In genomic region chr4:158133551-158133950, GRCh38 we compare ENCODE assay signal across 25 cellular contexts. TPM values are rescaled to one million over a fixed set of nuclear protein-coding genes. Genes with fewer than 3 reads are reported as not detected.
"Had no signal": no experiment of that assay in that cellular context is flagged by ENCODE, and none has a peak within 500 bp of the region (broad histone marks: within the 10 kb centered on the region; RNA-seq: fewer than 3 reads in every experiment).

No MANE protein-coding gene starts in this region.

- H3K27me3 ChIP-seq: MG63, Peyer's patch had no signal

- ATAC-seq: activated CD8-positive, alpha-beta memory T cell treated with anti-CD3 and anti-CD28 coated beads, Interleukin-2, amount 10 ng/mL, durations not matched to agents 7 days and 5 days; WTC11 had no signal

- H3K36me3 ChIP-seq: MG63, Peyer's patch had no signal

- DNase-seq: activated CD4-positive, alpha-beta T cell treated with anti-CD3 and anti-CD28 coated beads for 48 hours; activated CD4-positive, alpha-beta T cell treated with anti-CD3 and anti-CD28 coated beads, Interleukin-2, amount 50 U/mL, for 4 hours; activated CD4-positive, CD25-positive, alpha-beta regulatory T cell treated with anti-CD3 and anti-CD28 coated beads, Interleukin-2, amount 50 U/mL, for 72 hours; activated CD8-positive, alpha-beta memory T cell treated with anti-CD3 and anti-CD28 coated beads, Interleukin-2, amount 10 ng/mL, durations not matched to agents 7 days and 5 days; activated effector memory CD4-positive, alpha-beta T cell treated with anti-CD3 and anti-CD28 coated beads, Interleukin-2, amount 50 U/mL, for 16 hours; activated naive CD4-positive, alpha-beta T cell treated with anti-CD3 and anti-CD28 coated beads for 36 hours; activated T-cell treated with anti-CD3 and anti-CD28 coated beads, Interleukin-2, amount 50 U/mL, for 24 hours; caudate nucleus; IMR-90; Kasumi-1; KBM-7; MG63; MV-4-11; NCI-H1092 treated with DMSO at 0.1 percent for 48 hours; NCI-H1417 treated with DMSO at 0.1 percent for 48 hours; NCI-H187; NCI-H2081; NCI-H446; NCI-H524; NCI-H774; NK-92 treated with Interleukin-12 subunit alpha and Interleukin-12 subunit beta, amount 100 ng/mL, for 24 hours; Peyer's patch; SHP77 treated with DMSO at 0.1 percent for 48 hours; T-helper 9 cell had no signal

- H3K4me3 ChIP-seq: MG63, Peyer's patch had no signal

- H3K4me1 ChIP-seq: Peyer's patch had no signal

- H3K9me3 ChIP-seq: MG63, Peyer's patch had no signal

- H3K27ac ChIP-seq: Peyer's patch had no signal

RNA-seq across cellular contexts. Expression of gene GASK1B, which starts 39.3 kb away (rescaled TPM):
- total RNA-seq: activated CD8-positive, alpha-beta memory T cell treated with anti-CD3 and anti-CD28 coated beads, Interleukin-2, amount 10 ng/mL, durations not matched to agents 7 days and 5 days; activated naive CD4-positive, alpha-beta T cell treated with anti-CD3 and anti-CD28 coated beads for 36 hours had no signal
